8 cellular contexts compared by ENCODE assay signal in the genomic region with DNA sequence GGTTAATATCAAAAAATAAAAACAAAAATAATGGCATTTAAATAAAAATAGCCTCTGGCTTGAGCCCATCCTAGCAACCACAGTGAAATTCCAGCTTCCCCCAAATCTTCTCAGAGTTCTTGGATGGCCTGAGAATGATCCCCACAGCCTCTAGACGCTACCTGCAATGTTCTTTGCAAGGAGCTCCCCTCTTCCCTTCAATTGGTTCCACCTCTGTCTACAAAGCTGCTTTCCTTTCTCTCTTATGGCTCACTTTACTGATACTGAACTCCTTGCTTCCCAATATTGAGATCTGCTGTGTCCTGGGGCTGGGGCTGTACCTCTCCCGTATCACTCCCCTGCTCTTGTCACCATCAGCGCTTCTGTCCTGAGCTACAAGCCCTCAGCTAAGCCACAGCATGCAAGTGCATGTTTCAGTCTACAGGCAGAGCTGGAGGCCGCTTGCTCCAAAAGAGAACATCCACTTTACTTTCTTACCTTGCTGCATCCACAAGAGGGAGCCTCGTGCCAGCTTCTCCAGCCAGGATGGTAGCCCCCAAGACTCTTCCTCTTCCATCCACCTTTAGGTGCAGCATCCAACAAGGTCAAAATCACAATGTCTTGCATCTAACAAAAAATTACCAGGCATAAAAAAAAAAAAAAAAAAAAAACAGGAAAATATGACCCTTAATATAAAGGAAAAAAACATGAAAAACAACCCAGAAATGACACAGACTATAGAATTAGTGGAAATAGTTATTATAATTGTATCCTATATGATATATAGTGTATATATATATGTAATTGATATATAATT. TPM values are rescaled to one million over a fixed set of nuclear protein-coding genes. Genes with fewer than 3 reads are reported as not detected.
DNase-seq lines count a peak whose midpoint lies in the region; ATAC-seq and TF ChIP-seq lines count a peak whose summit lies in the region.

No MANE protein-coding gene starts in this region.

- RAD21 ChIA-PET in HCT116 (lab: Charles Lee; ENCODE audit: low non-redundant PET in 1 of 2, low total read pairs in 2 of 2, uncharacterized antibody in 2 of 2, unreplicated experiment in 2 of 2) = interaction anchor here (0.6 to 1.2 kb wide), 11 partner anchors 12 to 337 kb away, joined by 3 to 8 read pairs (median 3); no protein-coding TSS in a partner anchor

- BruUV-seq in Caco-2 (replicated peaks; lab: Mats Ljungman, UMichigan) (no TSS peak), HCT116 (replicated peaks; lab: Mats Ljungman, UMichigan) (no TSS peak)

- H3K4me3 Mint-ChIP-seq in Caco-2 (ENCODE audit: unreplicated experiment) (no peak overlapping the region), brain (peak overlapping the region in 1 of 5 experiments; percentile 36)

- H3K4me1 ChIP-seq in Caco-2 (no peaks in the 10 kb centered on the region), HCT116 (ENCODE audit: control insufficient read depth in 1 of 2, insufficient read depth in 2 of 2, low read length in 2 of 2) (peaks cover 0 to 17% of the 10 kb centered on the region in 2 experiments; a peak in 1 of 4 replicates), tibial nerve (no peaks in the 10 kb centered on the region)

- H4K20me1 ChIP-seq in HCT116 (ENCODE audit: insufficient read depth) = no peaks in the 10 kb centered on the region

- POLR2A ChIA-PET in Caco-2 (lab: Charles Lee) (no interaction called here), HCT116 (lab: Charles Lee) (interaction anchor here (1.6 kb wide), 1 partner anchor 13 kb away, joined by 7 read pairs; no protein-coding TSS in a partner anchor)

- TF ChIP-seq EP300 in tibial nerve (IDR thresholded peaks at IDR 0.05) = no peak

- H3K36me3 ChIP-seq in Caco-2 (ENCODE audit: control insufficient read depth, insufficient read depth, low read length) (no peaks in the 10 kb centered on the region), HCT116 (ENCODE audit: control insufficient read depth in 1 of 2, insufficient read depth in 2 of 2, low read length in 2 of 2) (no peaks in the 10 kb centered on the region), tibial nerve (no peaks in the 10 kb centered on the region)

- H2AFZ ChIP-seq in HCT116 (ENCODE audit: low read depth, low read length, poor library complexity, severe bottlenecking) = peak overlapping the region; percentile 29

- WGBS in tibial nerve, 2 donors = 18 to 20% methylated on average over 5 of the region's 5 CpGs

- TF ChIP-seq CTCF in Caco-2 (IDR thresholded peaks at IDR 0.05; ENCODE audit: insufficient read depth in 1 of 2, low read depth in 1 of 2, low read length in 1 of 2, severe bottlenecking in 1 of 2, unreplicated experiment in 1 of 2) (peak; percentile 75 to 84), HCT116 (IDR thresholded peaks at IDR 0.05 in 2 of 3, conservative IDR thresholded peaks at IDR 0.05 in 1 of 3; ENCODE audit: borderline replicate concordance in 1 of 3, insufficient read depth in 1 of 3, low read depth in 2 of 3, low read length in 2 of 3) (peak; percentile 80 to 92 (median 81)), brain (conservative IDR thresholded peaks at IDR 0.05) (peak; percentile 76 to 79), tibial nerve (IDR thresholded peaks at IDR 0.05) (peak in 1 of 5 experiments; percentile 9)

- CTCF ChIA-PET in Caco-2 (lab: Charles Lee) (interaction anchor here (0.6 to 2.3 kb wide), 16 partner anchors 15 to 560 kb away, joined by 3 to 56 read pairs (median 4); no protein-coding TSS in a partner anchor), HCT116 (lab: Charles Lee) (interaction anchor here (0.7 to 2.5 kb wide), 26 partner anchors 8 to 866 kb away, joined by 3 to 38 read pairs (median 4); no protein-coding TSS in a partner anchor)

- H3K79me2 ChIP-seq in HCT116 (ENCODE audit: insufficient read depth, low read length) = no peaks in the 10 kb centered on the region

- H3K4me2 ChIP-seq in HCT116 (ENCODE audit: low read length) = peak overlapping the region; percentile 45

- no peak for TF ChIP-seq POLR2A in HCT116 (IDR thresholded peaks at IDR 0.05; ENCODE audit: borderline replicate concordance, extremely low read depth, insufficient read depth, insufficient read length)
- TF ChIP-seq POLR2A in tibial nerve (IDR thresholded peaks at IDR 0.05) = no peak

- H3K9me2 ChIP-seq in HCT116 (ENCODE audit: insufficient read depth) = no peaks in the 10 kb centered on the region

- H3K4me3 ChIP-seq in Caco-2 (ENCODE audit: low read depth, low read length) (no peak overlapping the region), HCT116 (replicated peaks in 1 of 2; ENCODE audit: low read depth in 1 of 2, low read length in 2 of 2) (no peak overlapping the region), tibial nerve (no peak overlapping the region)

- intact Hi-C loops in Caco-2 (cut with micrococcal nuclease; ENCODE audit: unreplicated experiment) (loop anchor here (1.0 kb wide), 3 partner anchors 14 to 114 kb away; no protein-coding TSS in a partner anchor), HCT116 (cut with micrococcal nuclease) (loop anchor here (1.0 to 5.0 kb wide), 3 partner anchors 40 to 334 kb away; no protein-coding TSS in a partner anchor)

- no peaks in the 10 kb centered on the region for H3K9me3 ChIP-seq in Caco-2
- no peaks in the 10 kb centered on the region for H3K9me3 ChIP-seq in HCT116 (ENCODE audit: control insufficient read depth in 1 of 2, insufficient read depth in 1 of 2, low read depth in 1 of 2, low read length in 2 of 2)
- H3K9me3 ChIP-seq in tibial nerve = peaks cover 0 to 15% (median 2%) of the 10 kb centered on the region in 4 donors

- ATAC-seq in HCT116 (peak; percentile 91), left lobe of liver (peak; percentile 92), HG03095 (IDR thresholded peaks at IDR 0.05; ENCODE audit: unreplicated experiment) (no peak)

- H3K27ac ChIP-seq in HCT116 (ENCODE audit: low read depth, low read length) (no peak overlapping the region), tibial nerve (no peak overlapping the region)

- H3K9me3 Mint-ChIP-seq in Caco-2 (ENCODE audit: unreplicated experiment) (no peaks in the 10 kb centered on the region), brain (peaks cover 6 to 13% (median 8%) of the 10 kb centered on the region in 5 experiments)

- H3K27me3 ChIP-seq in Caco-2 (replicated peaks; ENCODE audit: control insufficient read depth, insufficient read depth, low read length) (no peaks in the 10 kb centered on the region), HCT116 (ENCODE audit: insufficient read depth, low read length) (no peaks in the 10 kb centered on the region), tibial nerve (peaks cover 0 to 5% of the 10 kb centered on the region in 2 donors)

- H3K27me3 Mint-ChIP-seq in Caco-2 (ENCODE audit: insufficient read depth, unreplicated experiment) = no peaks in the 10 kb centered on the region
- peaks cover 8% of the 10 kb centered on the region for H3K27me3 Mint-ChIP-seq in brain

- H3K9ac ChIP-seq in HCT116 (ENCODE audit: low read length) = no peak overlapping the region

- TF ChIP-seq RAD21 in HCT116 (IDR thresholded peaks at IDR 0.05; ENCODE audit: low read depth) = peak; percentile 89

- DNase-seq in Caco-2 = peak; percentile 68 to 72
- DNase-seq in HCT116 (ENCODE audit: low read depth, low spot score) = peak; percentile 64
- peak; percentile 79 for DNase-seq in NCI-H69 (lab: John Stamatoyannopoulos, UW)
- DNase-seq in left lobe of liver (ENCODE audit: low spot score) = peak; percentile 64
- no peak for DNase-seq in tibial nerve (ENCODE audit: low spot score in 2 of 2)
- no peak for DNase-seq in activated effector memory CD4-positive, alpha-beta T cell treated with anti-CD3 and anti-CD28 coated beads, Interleukin-2, amount 50 U/mL, for 16 hours

- H3K36me3 Mint-ChIP-seq in Caco-2 (ENCODE audit: insufficient read depth, unreplicated experiment) (no peaks in the 10 kb centered on the region), brain (no peaks in the 10 kb centered on the region)

- peaks cover 13% of the 10 kb centered on the region for H3K4me1 Mint-ChIP-seq in Caco-2 (ENCODE audit: low read depth, unreplicated experiment)
- no peaks in the 10 kb centered on the region for H3K4me1 Mint-ChIP-seq in brain

- H3K27ac Mint-ChIP-seq in Caco-2 (ENCODE audit: unreplicated experiment) = no peak overlapping the region
- peak overlapping the region in 1 of 5 experiments; percentile 11 for H3K27ac Mint-ChIP-seq in brain

TF ChIP-seq in HCT116, 20 proteins besides CTCF, POLR2A, EP300 and RAD21:
- TF ChIP-seq CBX3 (IDR thresholded peaks at IDR 0.05; ENCODE audit: low read depth) (peak; percentile 64), TCF7L2 (IDR thresholded peaks at IDR 0.05; ENCODE audit: borderline replicate concordance, extremely low read depth, insufficient read depth, insufficient read length) (no peak)

RNA-seq across cellular contexts. Expression of gene PRSS3, which starts 57.4 kb away (rescaled TPM):
- total RNA-seq in Caco-2 (2022) (33.8 and 36.8 TPM in 2 replicates), HCT116 (2021; ENCODE audit: unreplicated experiment) (66.3 TPM), left lobe of liver (5.3 TPM), tibial nerve (not detected)
- 138 and 146 TPM in 2 replicates for polyA plus RNA-seq in HCT116 (2012)
- 22.2 TPM for polyA plus RNA-seq in brain (ENCODE audit: insufficient read depth, low read depth, low replicate concordance)

Comparison
In these comparisons a context has a peak if more than half of its experiments do, and no peak if none do; other contexts are left out.
1. DNase-seq: peak in Caco-2 (2 of 2), HCT116 (single experiment), NCI-H69 (single experiment) and left lobe of liver (single experiment); none in tibial nerve (0 of 2) and activated effector memory CD4-positive, alpha-beta T cell treated with anti-CD3 and anti-CD28 coated beads, Interleukin-2, amount 50 U/mL, for 16 hours (single experiment).